Comparison of ENCODE assay signal across 8 cellular contexts in the genomic region with DNA sequence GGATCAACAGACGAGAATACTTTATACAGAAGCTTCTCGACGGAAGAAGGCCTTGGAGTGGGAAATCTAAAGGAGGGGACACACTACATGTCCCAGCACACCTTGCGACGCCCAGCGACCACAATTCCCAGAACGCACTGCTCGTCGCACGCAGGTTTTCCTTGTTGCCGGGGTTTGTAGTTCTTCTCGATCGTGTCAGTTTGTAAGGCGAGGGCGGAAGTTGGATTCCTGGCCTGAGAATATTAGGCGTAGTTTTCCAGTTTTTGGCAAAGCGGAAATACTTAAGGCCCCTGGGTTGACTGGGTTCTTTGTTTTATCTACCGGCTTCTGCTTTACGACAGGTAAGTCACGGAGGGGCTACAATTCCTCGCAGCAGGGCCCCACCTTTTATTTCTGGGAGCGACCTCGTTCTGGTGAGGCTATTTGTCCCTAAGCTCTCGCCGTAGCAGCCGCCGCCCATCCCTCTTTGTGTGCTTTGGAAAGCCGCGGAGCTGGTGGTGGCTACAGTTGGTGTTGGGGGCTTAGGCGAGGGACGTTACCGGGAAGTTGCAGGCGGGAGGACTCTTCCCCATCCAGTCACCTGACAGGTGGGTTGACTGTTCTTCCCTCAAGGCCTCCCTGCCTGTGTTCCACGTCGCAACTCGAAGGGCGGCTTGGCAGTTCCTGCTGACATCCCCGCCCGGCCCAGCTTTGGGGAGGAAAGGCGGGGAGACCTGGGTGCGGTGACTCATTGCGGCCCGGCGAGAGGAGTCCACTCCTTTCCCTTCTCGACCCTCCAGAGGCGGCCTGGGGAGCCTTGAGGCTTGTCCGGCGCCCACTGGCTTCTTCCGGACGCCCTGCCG. TPM values are rescaled to one million over a fixed set of nuclear protein-coding genes. Genes with fewer than 3 reads are reported as not detected.
DNase-seq lines count a peak whose midpoint lies in the region; ATAC-seq and TF ChIP-seq lines count a peak whose summit lies in the region.

A gene (plus strand): TSS at position 183 of the 842 bp plus-strand sequence. CDS start 2,687 bp downstream, outside the sequence.

- TF ChIP-seq CTCF in epithelial cell of esophagus (IDR thresholded peaks at IDR 0.05; ENCODE audit: insufficient read depth, low read depth, low read length, missing control alignments): no peak

- peaks cover 17% of the 10 kb centered on the region for H3K4me1 ChIP-seq in mononuclear cell (ENCODE audit: insufficient read depth, low read length)

- DNase-seq in DMS 273 treated with DMSO at 0.1 percent for 48 hours (lab: John Stamatoyannopoulos, UW): peak; percentile 97
- peak; percentile 68 for DNase-seq in HuH-7.5 (ENCODE audit: low spot score)
- peak; percentile 27 for DNase-seq in OCI-M2 (lab: John Stamatoyannopoulos, UW; ENCODE audit: unreplicated experiment)
- peak; percentile 60 for DNase-seq in activated T-cell treated with anti-CD3 and anti-CD28 coated beads for 4 hours
- peak; percentile 96 for DNase-seq in epithelial cell of esophagus (ENCODE audit: low read depth)
- peak; percentile 42 to 44 for DNase-seq in stimulated activated CD8-positive, alpha-beta memory T cell treated with anti-CD3 and anti-CD28 coated beads, Interleukin-4, amount 100 ng/mL, for 1 hour (ENCODE audit: low read depth in 2 of 2, low spot score in 1 of 2)

- H3K4me3 ChIP-seq in epithelial cell of esophagus (ENCODE audit: low read length) (peak within 1 kb of the TSS; percentile 89), mononuclear cell (ENCODE audit: low read length) (peak within 1 kb of the TSS; percentile 88)

- peak; percentile 90 for ATAC-seq in GM21515 (IDR thresholded peaks at IDR 0.05; ENCODE audit: unreplicated experiment)

- H3K9me3 ChIP-seq in mononuclear cell (ENCODE audit: low read depth, low read length): no peaks in the 10 kb centered on the region

- H3K27me3 ChIP-seq in mononuclear cell (ENCODE audit: insufficient read depth, low read length): no peaks in the 10 kb centered on the region

RNA-seq across cellular contexts. Expression of the gene that starts here (rescaled TPM):
- 16.9 TPM for total RNA-seq in mononuclear cell

Comparison
In these comparisons a context has a peak if more than half of its experiments do, and no peak if none do; other contexts are left out.
1. Peak in every context shown above with its lines: DNase-seq, ATAC-seq and H3K4me3 ChIP-seq.
2. DNase-seq: peak in every context shown above with its lines; median percentile 97 in DMS 273 treated with DMSO at 0.1 percent for 48 hours; 96 in epithelial cell of esophagus; 68 in HuH-7.5; 60 in activated T-cell treated with anti-CD3 and anti-CD28 coated beads for 4 hours; 43 in stimulated activated CD8-positive, alpha-beta memory T cell treated with anti-CD3 and anti-CD28 coated beads, Interleukin-4, amount 100 ng/mL, for 1 hour; 27 in OCI-M2.